8 cellular contexts compared by ENCODE assay signal in genomic region chr7:72829964-72830354, GRCh38. TPM values are rescaled to one million over a fixed set of nuclear protein-coding genes. Genes with fewer than 3 reads are reported as not detected.
DNase-seq lines count a peak whose midpoint lies in the region; ATAC-seq, FAIRE-seq and TF ChIP-seq lines count a peak whose summit lies in the region.
"Not testable (repeated sequence)": the region's sequence is repeated elsewhere in the genome, so short reads cannot be mapped to it uniquely, and the experiment has no call there.

No MANE protein-coding gene starts in this region.

- TF ChIP-seq EP300 in Ishikawa (IDR thresholded peaks at IDR 0.05; ENCODE audit: borderline replicate concordance) = not testable (repeated sequence)

- not testable (repeated sequence) for H3K4ac ChIP-seq in mesenchymal stem cell (ENCODE audit: low read depth in 1 of 2, low read length in 2 of 2)

- H3K27me3 Mint-ChIP-seq in activated T-cell treated with anti-CD3 and anti-CD28 coated beads, Interleukin-2, amount 50 U/mL, for 24 hours = not testable (repeated sequence)

- H3K18ac ChIP-seq in mesenchymal stem cell (ENCODE audit: low read depth in 1 of 2, low read length in 2 of 2) = not testable (repeated sequence)

- not testable (repeated sequence) for H4K91ac ChIP-seq in mesenchymal stem cell (ENCODE audit: low read length)

- ATAC-seq in GM21423 (IDR thresholded peaks at IDR 0.05; ENCODE audit: unreplicated experiment) = peak; percentile 17

- H2BK12ac ChIP-seq in mesenchymal stem cell (ENCODE audit: low read length in 2 of 2) = not testable (repeated sequence)

- H2BK5ac ChIP-seq in mesenchymal stem cell (ENCODE audit: low read depth, low read length, poor library complexity, severe bottlenecking) = not testable (repeated sequence)

- H3K36me3 Mint-ChIP-seq in activated T-cell treated with anti-CD3 and anti-CD28 coated beads, Interleukin-2, amount 50 U/mL, for 24 hours (ENCODE audit: low read depth) = peaks cover 56% of the 10 kb centered on the region

- 3% methylated on average over 6 of the region's 8 CpGs for WGBS in mesenchymal stem cell

- peak overlapping the region; percentile 94 for H3K27ac Mint-ChIP-seq in activated T-cell treated with anti-CD3 and anti-CD28 coated beads, Interleukin-2, amount 50 U/mL, for 24 hours

- peak overlapping the region; percentile 90 for H3K4me3 Mint-ChIP-seq in activated T-cell treated with anti-CD3 and anti-CD28 coated beads, Interleukin-2, amount 50 U/mL, for 24 hours

- FAIRE-seq in RCC 7860 (lab: Jason Lieb, UNC) = peak; percentile 76

- H3K9me3 ChIP-seq in mesenchymal stem cell (ENCODE audit: control insufficient read depth, low read length) = not testable (repeated sequence)

- not testable (repeated sequence) for H2BK15ac ChIP-seq in mesenchymal stem cell (ENCODE audit: low read depth, poor library complexity, severe bottlenecking)

- not testable (repeated sequence) for H3K14ac ChIP-seq in mesenchymal stem cell (ENCODE audit: low read length in 2 of 2)

- H3K36me3 ChIP-seq in mesenchymal stem cell (ENCODE audit: control insufficient read depth in 1 of 2, insufficient read depth in 2 of 2, low read depth in 1 of 2, low read length in 2 of 2) = peaks cover 9 to 30% of the 10 kb centered on the region in 2 experiments

- H3K9me3 Mint-ChIP-seq in activated T-cell treated with anti-CD3 and anti-CD28 coated beads, Interleukin-2, amount 50 U/mL, for 24 hours = not testable (repeated sequence)

- peak; percentile 49 for TF ChIP-seq CTCF in epithelial cell of esophagus (IDR thresholded peaks at IDR 0.05; ENCODE audit: insufficient read depth, low read depth, low read length, missing control alignments)

- H3K4me3 ChIP-seq in epithelial cell of esophagus (ENCODE audit: low read length) = peak overlapping the region; percentile 67
- peak overlapping the region; percentile 88 to 91 for H3K4me3 ChIP-seq in mesenchymal stem cell (ENCODE audit: insufficient read depth in 1 of 2, low read depth in 1 of 2, low read length in 2 of 2)

- H2AFZ ChIP-seq in mesenchymal stem cell (ENCODE audit: low read depth, low read length) = not testable (repeated sequence)

- H2BK120ac ChIP-seq in mesenchymal stem cell (ENCODE audit: low read depth, low read length) = not testable (repeated sequence)

- H2AK5ac ChIP-seq in mesenchymal stem cell (ENCODE audit: low read length, severe bottlenecking) = not testable (repeated sequence)

- not testable (repeated sequence) for H3K79me1 ChIP-seq in mesenchymal stem cell (replicated peaks; ENCODE audit: low read length, poor library complexity, severe bottlenecking)

- H3K4me2 ChIP-seq in mesenchymal stem cell (ENCODE audit: low read length, poor library complexity, severe bottlenecking) = peak overlapping the region; percentile 63

- H3K23ac ChIP-seq in mesenchymal stem cell (ENCODE audit: low read length in 2 of 2) = not testable (repeated sequence)

- peak overlapping the region; percentile 97 for H3K9ac ChIP-seq in mesenchymal stem cell (ENCODE audit: low read length)

- H3K4me1 Mint-ChIP-seq in activated T-cell treated with anti-CD3 and anti-CD28 coated beads, Interleukin-2, amount 50 U/mL, for 24 hours (ENCODE audit: low read depth) = peaks cover 35% of the 10 kb centered on the region

- H4K8ac ChIP-seq in mesenchymal stem cell (ENCODE audit: low read length) = not testable (repeated sequence)

- DNase-seq in COR-L47 (lab: John Stamatoyannopoulos, UW) (peak; percentile 24), RCC 7860 (ENCODE audit: low spot score) (peak; percentile 84), epithelial cell of esophagus (ENCODE audit: low read depth) (peak; percentile 84), mesenchymal stem cell (peak; percentile 91)
- peak; percentile 47 for DNase-seq in activated T-cell treated with anti-CD3 and anti-CD28 coated beads, Interleukin-2, amount 50 U/mL, for 24 hours
- DNase-seq in stimulated activated CD4-positive, alpha-beta T cell treated with anti-CD3 and anti-CD28 coated beads, TNF-alpha, amount 100 ng/mL, for 1 hour (ENCODE audit: low read depth in 3 of 3, low spot score in 1 of 3) = peak in 2 of 3 donors; percentile 6 to 9

- peak overlapping the region; percentile 87 for H3K27ac ChIP-seq in mesenchymal stem cell (ENCODE audit: low read length, poor library complexity, severe bottlenecking)

- H3K4me1 ChIP-seq in mesenchymal stem cell (ENCODE audit: control insufficient read depth, insufficient read depth, low read depth, low read length) = not testable (repeated sequence)

- TF ChIP-seq RAD21 in Ishikawa (IDR thresholded peaks at IDR 0.05; ENCODE audit: low read depth) = not testable (repeated sequence)

- H3K27me3 ChIP-seq in mesenchymal stem cell (ENCODE audit: control insufficient read depth in 1 of 2, insufficient read depth in 1 of 2, low read length in 2 of 2) = not testable (repeated sequence)

TF ChIP-seq in Ishikawa, 13 proteins besides CTCF, POLR2A, EP300 and RAD21:
- peak; percentile 80 for TF ChIP-seq TEAD4 (IDR thresholded peaks at IDR 0.05)

RNA-seq across cellular contexts. Expression of gene TYW1B, which starts 2.0 kb away (rescaled TPM):
- polyA plus RNA-seq in mesenchymal stem cell (2013, experiment 1 of 2) = 0.32 TPM
- polyA plus RNA-seq in mesenchymal stem cell (2013, experiment 2 of 2) = 0.29 TPM

Comparison
In these comparisons a context has a peak if more than half of its experiments do, and no peak if none do; other contexts are left out.
1. Peak in every context shown above with its lines: DNase-seq, ATAC-seq, H3K4me3 ChIP-seq and H3K27ac ChIP-seq.
2. DNase-seq: peak in every context shown above with its lines; median percentile 91 in mesenchymal stem cell; 84 in RCC 7860; 84 in epithelial cell of esophagus; 47 in activated T-cell treated with anti-CD3 and anti-CD28 coated beads, Interleukin-2, amount 50 U/mL, for 24 hours; 24 in COR-L47; 8 in stimulated activated CD4-positive, alpha-beta T cell treated with anti-CD3 and anti-CD28 coated beads, TNF-alpha, amount 100 ng/mL, for 1 hour.